10 cellular contexts compared by ENCODE assay signal in the genomic region with DNA sequence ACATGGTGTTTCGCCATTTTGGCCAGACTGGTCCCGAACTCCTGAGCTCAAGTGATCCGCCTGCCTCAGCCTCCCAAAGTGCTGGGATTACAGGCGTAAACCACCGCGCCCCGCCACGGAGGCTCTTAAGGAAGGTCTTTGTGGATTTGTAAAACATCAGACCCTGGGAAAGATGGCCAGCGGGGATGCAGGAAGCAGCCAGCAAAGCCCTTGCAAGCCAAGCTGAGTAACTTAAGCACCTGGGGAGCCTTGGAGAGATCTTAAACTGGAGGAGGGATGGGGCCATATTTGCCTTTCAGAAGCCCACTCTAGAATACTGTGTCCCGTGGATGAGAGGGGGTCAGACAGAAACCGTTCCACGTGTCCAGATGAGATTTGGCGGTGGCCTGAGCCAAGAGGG. TPM values are rescaled to one million over a fixed set of nuclear protein-coding genes. Genes with fewer than 3 reads are reported as not detected.
DNase-seq lines count a peak whose midpoint lies in the region; ATAC-seq and TF ChIP-seq lines count a peak whose summit lies in the region.
"Had no signal": no experiment of that assay in that cellular context is flagged by ENCODE, and none has a peak within 500 bp of the region (broad histone marks: within the 10 kb centered on the region; RNA-seq: fewer than 3 reads in every experiment).

No MANE protein-coding gene starts in this region.

- H3K36me3 ChIP-seq in CD4-positive, alpha-beta memory T cell (ENCODE audit: insufficient read depth, low read length) = no peaks in the 10 kb centered on the region
- H3K36me3 ChIP-seq in H7 (replicated peaks; ENCODE audit: control insufficient read depth, insufficient read depth, low read length) (no peaks in the 10 kb centered on the region), esophagus muscularis mucosa (peaks cover 0 to 5% (median 0%) of the 10 kb centered on the region in 4 donors), MG63 (no peaks in the 10 kb centered on the region)
- no peaks in the 10 kb centered on the region for H3K36me3 ChIP-seq in naive thymus-derived CD4-positive, alpha-beta T cell (ENCODE audit: control insufficient read depth in 2 of 3, insufficient read depth in 3 of 3, low read length in 3 of 3)

- peak overlapping the region in 4 of 7 donors; percentile 17 to 68 (median 43) for H3K27ac Mint-ChIP-seq in CD4-positive, alpha-beta memory T cell
- H3K27ac Mint-ChIP-seq in activated naive CD8-positive, alpha-beta T cell treated with anti-CD3 and anti-CD28 coated beads for 36 hours = no peak overlapping the region
- H3K27ac Mint-ChIP-seq in naive thymus-derived CD4-positive, alpha-beta T cell = peak overlapping the region in 2 of 9 donors; percentile 5 to 16

- H3K4me1 ChIP-seq in CD4-positive, alpha-beta memory T cell (ENCODE audit: insufficient read depth, low read length) = peaks cover 7% of the 10 kb centered on the region
- peaks cover 0 to 5% of the 10 kb centered on the region in 2 donors for H3K4me1 ChIP-seq in naive thymus-derived CD4-positive, alpha-beta T cell (ENCODE audit: control insufficient read depth in 2 of 2, insufficient read depth in 2 of 2, low read length in 2 of 2)
- H3K4me1 ChIP-seq in esophagus muscularis mucosa = peaks cover 13 to 17% (median 16%) of the 10 kb centered on the region in 4 donors

- POLR2A ChIA-PET in CD4-positive, alpha-beta memory T cell (lab: Charles Lee; ENCODE audit: partially characterized antibody) = interaction anchor here (1.0 to 1.4 kb wide), 2 partner anchors 11 to 63 kb away, joined by 3 to 5 read pairs; partner anchors contain the start of gene CLSPN
- POLR2A ChIA-PET in naive thymus-derived CD4-positive, alpha-beta T cell (lab: Charles Lee) = no interaction called here

- TF ChIP-seq POLR2A in esophagus muscularis mucosa (IDR thresholded peaks at IDR 0.05; ENCODE audit: low read depth) = no peak

- no peak for DNase-seq in CD4-positive, alpha-beta memory T cell
- DNase-seq in H7 (peak; percentile 53), left colon (no peak), esophagus muscularis mucosa (ENCODE audit: extremely low spot score) (no peak), MG63 (no peak), pons (ENCODE audit: low spot score) (no peak)
- no peak for DNase-seq in activated naive CD8-positive, alpha-beta T cell treated with anti-CD3 and anti-CD28 coated beads for 36 hours
- no peak for DNase-seq in naive thymus-derived CD4-positive, alpha-beta T cell
- DNase-seq: tibial artery had no signal

- 81% methylated on average over 13 of the region's 13 CpGs for WGBS in esophagus muscularis mucosa

- TF ChIP-seq EP300 in esophagus muscularis mucosa (IDR thresholded peaks at IDR 0.05) = no peak

- H3K4me3 Mint-ChIP-seq in CD4-positive, alpha-beta memory T cell = peak overlapping the region; percentile 77 to 94 (median 88)
- H3K4me3 Mint-ChIP-seq in activated naive CD8-positive, alpha-beta T cell treated with anti-CD3 and anti-CD28 coated beads for 36 hours = peak overlapping the region; percentile 56
- peak overlapping the region; percentile 75 to 97 (median 86) for H3K4me3 Mint-ChIP-seq in naive thymus-derived CD4-positive, alpha-beta T cell

- H3K4me1 Mint-ChIP-seq in CD4-positive, alpha-beta memory T cell = peaks cover 13 to 21% (median 18%) of the 10 kb centered on the region in 4 donors
- peaks cover 15% of the 10 kb centered on the region for H3K4me1 Mint-ChIP-seq in activated naive CD8-positive, alpha-beta T cell treated with anti-CD3 and anti-CD28 coated beads for 36 hours
- peaks cover 7 to 24% (median 18%) of the 10 kb centered on the region in 7 donors for H3K4me1 Mint-ChIP-seq in naive thymus-derived CD4-positive, alpha-beta T cell

- no peak overlapping the region for H3K27ac ChIP-seq in CD4-positive, alpha-beta memory T cell (ENCODE audit: low read depth, low read length)
- H3K27ac ChIP-seq in naive thymus-derived CD4-positive, alpha-beta T cell (ENCODE audit: low read depth, low read length) = no peak overlapping the region
- H3K27ac ChIP-seq in esophagus muscularis mucosa (replicated peaks in 1 of 4) = no peak overlapping the region
- H3K27ac ChIP-seq: coronary artery, tibial artery had no signal

- intact Hi-C loops in CD4-positive, alpha-beta memory T cell (cut with micrococcal nuclease) = no loop called here
- intact Hi-C loops in naive thymus-derived CD4-positive, alpha-beta T cell (cut with micrococcal nuclease) = no loop called here
- intact Hi-C loops in left colon (cut with DNase I, micrococcal nuclease) (no loop called here), esophagus muscularis mucosa (cut with DNase I) (no loop called here)

- CTCF ChIA-PET in CD4-positive, alpha-beta memory T cell (lab: Charles Lee; ENCODE audit: partially characterized antibody) = interaction anchor here (1.3 to 7.7 kb wide), 3 partner anchors 9 to 256 kb away, joined by 3 to 51 read pairs (median 7); partner anchors contain the start of gene C1orf216
- CTCF ChIA-PET in naive thymus-derived CD4-positive, alpha-beta T cell (lab: Charles Lee) = interaction anchor here (0.7 to 1.1 kb wide), 2 partner anchors 8 to 62 kb away, joined by 3 to 4 read pairs; no protein-coding TSS in a partner anchor

- H3K9me3 ChIP-seq in CD4-positive, alpha-beta memory T cell (ENCODE audit: control insufficient read depth in 1 of 2, low read length in 2 of 2) = no peaks in the 10 kb centered on the region
- no peaks in the 10 kb centered on the region for H3K9me3 ChIP-seq in naive thymus-derived CD4-positive, alpha-beta T cell (ENCODE audit: control insufficient read depth in 2 of 3, low read length in 3 of 3)
- H3K9me3 ChIP-seq in esophagus muscularis mucosa = no peaks in the 10 kb centered on the region
- H3K9me3 ChIP-seq in MG63 = no peaks in the 10 kb centered on the region
- H3K9me3 ChIP-seq: tibial artery had no signal

- H3K4me3 ChIP-seq in CD4-positive, alpha-beta memory T cell (ENCODE audit: low read length in 2 of 2) = peak overlapping the region in 1 of 2 donors; percentile 42
- peak overlapping the region; percentile 73 for H3K4me3 ChIP-seq in H7 (ENCODE audit: insufficient read depth, low read depth, low read length)
- peak overlapping the region; percentile 53 for H3K4me3 ChIP-seq in naive thymus-derived CD4-positive, alpha-beta T cell (ENCODE audit: low read length)
- no peak overlapping the region for H3K4me3 ChIP-seq in esophagus muscularis mucosa
- no peak overlapping the region for H3K4me3 ChIP-seq in MG63

- no peaks in the 10 kb centered on the region for H3K9me3 Mint-ChIP-seq in CD4-positive, alpha-beta memory T cell
- no peaks in the 10 kb centered on the region for H3K9me3 Mint-ChIP-seq in activated naive CD8-positive, alpha-beta T cell treated with anti-CD3 and anti-CD28 coated beads for 36 hours
- H3K9me3 Mint-ChIP-seq in naive thymus-derived CD4-positive, alpha-beta T cell = no peaks in the 10 kb centered on the region

- peaks cover 33 to 34% of the 10 kb centered on the region in 2 donors for H3K27me3 Mint-ChIP-seq in CD4-positive, alpha-beta memory T cell
- peaks cover 67% of the 10 kb centered on the region for H3K27me3 Mint-ChIP-seq in activated naive CD8-positive, alpha-beta T cell treated with anti-CD3 and anti-CD28 coated beads for 36 hours
- H3K27me3 Mint-ChIP-seq in naive thymus-derived CD4-positive, alpha-beta T cell = peaks cover 37 to 69% (median 51%) of the 10 kb centered on the region in 5 donors

- no peak for ATAC-seq in naive thymus-derived CD4-positive, alpha-beta T cell
- no peak for ATAC-seq in left colon

- no peaks in the 10 kb centered on the region for H3K36me3 Mint-ChIP-seq in CD4-positive, alpha-beta memory T cell
- peaks cover 3% of the 10 kb centered on the region for H3K36me3 Mint-ChIP-seq in activated naive CD8-positive, alpha-beta T cell treated with anti-CD3 and anti-CD28 coated beads for 36 hours
- H3K36me3 Mint-ChIP-seq in naive thymus-derived CD4-positive, alpha-beta T cell = peaks cover 0 to 9% (median 0%) of the 10 kb centered on the region in 5 donors

- TF ChIP-seq CTCF in esophagus muscularis mucosa (IDR thresholded peaks at IDR 0.05) = no peak

- H3K27me3 ChIP-seq in CD4-positive, alpha-beta memory T cell (ENCODE audit: insufficient read depth, low read length) = peaks cover 4% of the 10 kb centered on the region
- peaks cover 9% of the 10 kb centered on the region for H3K27me3 ChIP-seq in H7 (ENCODE audit: control insufficient read depth, insufficient read depth, low read length)
- H3K27me3 ChIP-seq in naive thymus-derived CD4-positive, alpha-beta T cell (ENCODE audit: control insufficient read depth in 2 of 2, insufficient read depth in 2 of 2, low read length in 2 of 2) = no peaks in the 10 kb centered on the region
- H3K27me3 ChIP-seq in esophagus muscularis mucosa = peaks cover 4 to 51% (median 15%) of the 10 kb centered on the region in 4 donors
- H3K27me3 ChIP-seq in MG63 = no peaks in the 10 kb centered on the region

RNA-seq across cellular contexts. Expression of gene C1orf216, which starts 11.8 kb away (rescaled TPM):
- total RNA-seq in CD4-positive, alpha-beta memory T cell = 10 to 100 TPM in 1 of 2 experiments, 1 to 10 TPM in 1; 8.5 to 10.8 TPM
- polyA plus RNA-seq in CD4-positive, alpha-beta memory T cell = 10 to 100 TPM; 13.8 to 15.2 TPM
- 11.9 and 13.5 TPM in 2 replicates for total RNA-seq in H7 (2014; rRNA removed; shearing (Covaris generic))
- total RNA-seq in activated naive CD8-positive, alpha-beta T cell treated with anti-CD3 and anti-CD28 coated beads for 36 hours = 10 to 100 TPM; 14.7 to 15.1 TPM
- total RNA-seq in naive thymus-derived CD4-positive, alpha-beta T cell = 10 to 100 TPM in 1 of 5 experiments, 1 to 10 TPM in 4; 3.2 to 15.2 (median 4.6) TPM
- 1 to 10 TPM; 3.6 to 5.5 TPM for polyA plus RNA-seq in naive thymus-derived CD4-positive, alpha-beta T cell
- total RNA-seq in left colon = 1 to 10 TPM; 1.9 to 3.1 TPM
- total RNA-seq in esophagus muscularis mucosa = 10 to 100 TPM; 20.5 to 33.2 (median 28.2) TPM
- 9.0 and 12.1 TPM in 2 replicates for total RNA-seq in MG63 (2014; rRNA removed; shearing (Covaris generic); ENCODE audit: low replicate concordance)

Comparison
In these comparisons a context has a peak if more than half of its experiments do, and no peak if none do; other contexts are left out.
1. H3K4me3 ChIP-seq: peak in H7 (single experiment) and naive thymus-derived CD4-positive, alpha-beta T cell (single experiment); none in esophagus muscularis mucosa (0 of 4) and MG63 (single experiment).
2. Peak in every context shown above with its lines, with median percentiles within 50 percentile points of each other: H3K4me3 Mint-ChIP-seq.